ENCODE assay signal across 36 cellular contexts in genomic region chr3:88220126-88220525, GRCh38.
A peak's percentile ranks its signal among the peaks of the same experiment; 100 is the strongest.
DNase-seq lines count a peak whose midpoint lies in the region; ATAC-seq, FAIRE-seq and TF ChIP-seq lines count a peak whose summit lies in the region.
"Had no signal": no experiment of that assay in that cellular context is flagged by ENCODE, and none has a peak within 500 bp of the region (broad histone marks: within the 10 kb centered on the region; RNA-seq: fewer than 3 reads in every experiment).

No MANE protein-coding gene starts in this region.

- H3K4me3 ChIP-seq in HepG2 (replicated peaks in 1 of 3; ENCODE audit: insufficient read depth in 1 of 3, low read depth in 2 of 3, low read length in 3 of 3), result no peak overlapping the region
- no peak overlapping the region for H3K4me3 ChIP-seq in right lobe of liver
- no peak overlapping the region for H3K4me3 ChIP-seq in A673 (ENCODE audit: low read depth, low read length, poor library complexity, severe bottlenecking)
- H3K4me3 ChIP-seq in GM23338, result no peak overlapping the region
- no peak overlapping the region for H3K4me3 ChIP-seq in SK-N-MC
- H3K4me3 ChIP-seq: A549; BLaER1; BLaER1 treated with 17β-estradiol and CSF1 and Interleukin-3, amounts not matched to agents 10 nM and 100 nM had no signal

- no peak overlapping the region for H3K4me3 Mint-ChIP-seq in GM23338
- no peak overlapping the region for H3K4me3 Mint-ChIP-seq in T-helper 2 cell treated with Interferon-gamma antibody and Interleukin-4, amounts not matched to agents 5 μg/mL and 100 μg/mL, for 36 hours
- H3K4me3 Mint-ChIP-seq: B cell; CD14-positive monocyte; CD4-positive, alpha-beta memory T cell; CD4-positive, alpha-beta T cell; CD4-positive, CD25-positive, alpha-beta regulatory T cell; CD8-positive, alpha-beta memory T cell; CD8-positive, alpha-beta T cell had no signal

- no peaks in the 10 kb centered on the region for H3K4me1 ChIP-seq in HepG2 (ENCODE audit: insufficient read depth, low read length)
- no peaks in the 10 kb centered on the region for H3K4me1 ChIP-seq in right lobe of liver
- H3K4me1 ChIP-seq in A673 (ENCODE audit: insufficient read depth, low read length, poor library complexity, severe bottlenecking), result peaks cover 54% of the 10 kb centered on the region
- H3K4me1 ChIP-seq in GM23338 (ENCODE audit: insufficient read depth), result no peaks in the 10 kb centered on the region
- H3K4me1 ChIP-seq: A549; BE2C; BLaER1; BLaER1 treated with 17β-estradiol and CSF1 and Interleukin-3, amounts not matched to agents 10 nM and 100 nM; Caco-2 had no signal

- BruUV-seq in HepG2 (replicated peaks; lab: Mats Ljungman, UMichigan) (no TSS peak), A673 (replicated peaks; lab: Mats Ljungman, UMichigan) (TSS peak; percentile 18)

- no peaks in the 10 kb centered on the region for H3F3A ChIP-seq in GM23338 (replicated peaks; ENCODE audit: low read depth)

- WGBS in HepG2 (ENCODE audit: low lambda C conversion rate), result 51% methylated on average over 4 of the region's 4 CpGs
- 56% methylated on average over 4 of the region's 4 CpGs for WGBS in right lobe of liver (ENCODE audit: insufficient coverage, low coverage, low lambda C conversion rate, missing lambda C conversion rate)

- no peaks in the 10 kb centered on the region for H3K36me3 ChIP-seq in HepG2 (replicated peaks in 1 of 2; ENCODE audit: control insufficient read depth in 1 of 2, insufficient read depth in 2 of 2, low read length in 2 of 2)
- H3K36me3 ChIP-seq in right lobe of liver, result no peaks in the 10 kb centered on the region
- no peaks in the 10 kb centered on the region for H3K36me3 ChIP-seq in A673 (ENCODE audit: insufficient read depth, low read length, poor library complexity, severe bottlenecking)
- H3K36me3 ChIP-seq in GM23338 (ENCODE audit: insufficient read depth), result no peaks in the 10 kb centered on the region
- H3K36me3 ChIP-seq in SK-N-MC (ENCODE audit: insufficient read depth, low read length), result no peaks in the 10 kb centered on the region
- H3K36me3 ChIP-seq: BE2C; BLaER1; BLaER1 treated with 17β-estradiol and CSF1 and Interleukin-3, amounts not matched to agents 10 nM and 100 nM had no signal

- POLR2A ChIA-PET in HepG2 (lab: Yijun Ruan, JAX) (no interaction called here), A673 (lab: Charles Lee; ENCODE audit: low non-redundant PET) (no interaction called here)

- TF ChIP-seq RAD21 in HepG2 (CRISPR knock-in tag; IDR thresholded peaks at IDR 0.05), result no peak

- H4K20me1 ChIP-seq in HepG2 (ENCODE audit: insufficient read depth, low read length), result no peaks in the 10 kb centered on the region
- H4K20me1 ChIP-seq in GM23338 (replicated peaks; ENCODE audit: insufficient read depth), result no peaks in the 10 kb centered on the region
- H4K20me1 ChIP-seq: BLaER1; BLaER1 treated with 17β-estradiol and CSF1 and Interleukin-3, amounts not matched to agents 10 nM and 100 nM had no signal

- TF ChIP-seq CTCF in HepG2 (CRISPR knock-in tag; IDR thresholded peaks at IDR 0.05) (no peak), right lobe of liver (IDR thresholded peaks at IDR 0.05) (no peak), A673 (conservative IDR thresholded peaks at IDR 0.05; ENCODE audit: low read depth, low read length) (no peak), GM23338 (conservative IDR thresholded peaks at IDR 0.05; ENCODE audit: low read depth in 2 of 2) (no peak)

- ATAC-seq in HepG2 (no peak), right lobe of liver (no peak), GM23338 (no peak)
- ATAC-seq: CD8-positive, alpha-beta T cell had no signal

- no peaks in the 10 kb centered on the region for H3K36me3 Mint-ChIP-seq in GM23338 (ENCODE audit: low read depth)
- no peaks in the 10 kb centered on the region for H3K36me3 Mint-ChIP-seq in T-helper 2 cell treated with Interferon-gamma antibody and Interleukin-4, amounts not matched to agents 5 μg/mL and 100 μg/mL, for 36 hours (ENCODE audit: low read depth)
- H3K36me3 Mint-ChIP-seq: CD14-positive monocyte; CD4-positive, alpha-beta memory T cell; CD4-positive, CD25-positive, alpha-beta regulatory T cell; CD8-positive, alpha-beta memory T cell; CD8-positive, alpha-beta T cell had no signal

- in situ Hi-C loops in HepG2 (cut with HindIII; ENCODE audit: extremely low pct_ligation_motif_present, low pct_unique_long_range_greater_than_20kb), result loop anchor here (25.0 kb wide), 1 partner anchor 1642 kb away; no protein-coding TSS in a partner anchor

- H3K27me3 Mint-ChIP-seq in GM23338 (ENCODE audit: insufficient read depth, low read depth, poor library complexity), result peaks cover 2% of the 10 kb centered on the region
- no peaks in the 10 kb centered on the region for H3K27me3 Mint-ChIP-seq in T-helper 2 cell treated with Interferon-gamma antibody and Interleukin-4, amounts not matched to agents 5 μg/mL and 100 μg/mL, for 36 hours (ENCODE audit: low read depth)
- H3K27me3 Mint-ChIP-seq: B cell; CD4-positive, alpha-beta memory T cell; CD4-positive, CD25-positive, alpha-beta regulatory T cell had no signal

- CTCF ChIA-PET in HepG2 (lab: Yijun Ruan, JAX; ENCODE audit: low intra/inter-chr PET ratio, low total read pairs), result interaction anchor here (1.6 kb wide), 1 partner anchor 894 kb away, joined by 5 read pairs; no protein-coding TSS in a partner anchor
- CTCF ChIA-PET in A673 (lab: Charles Lee), result interaction anchor here (1.7 kb wide), 1 partner anchor 1871 kb away, joined by 8 read pairs; no protein-coding TSS in a partner anchor

- no peaks in the 10 kb centered on the region for H3K9me3 ChIP-seq in HepG2 (ENCODE audit: low read length)
- no peaks in the 10 kb centered on the region for H3K9me3 ChIP-seq in right lobe of liver
- H3K9me3 ChIP-seq in A673 (ENCODE audit: low read depth, low read length, poor library complexity, severe bottlenecking), result no peaks in the 10 kb centered on the region
- H3K9me3 ChIP-seq in SK-N-MC (ENCODE audit: low read depth, low read length), result no peaks in the 10 kb centered on the region
- H3K9me3 ChIP-seq: A549; BE2C; BLaER1; BLaER1 treated with 17β-estradiol and CSF1 and Interleukin-3, amounts not matched to agents 10 nM and 100 nM; Caco-2 had no signal

- no peak for TF ChIP-seq POLR2A in HepG2 (IDR thresholded peaks at IDR 0.05; ENCODE audit: insufficient read depth in 1 of 2, low read depth in 2 of 2, low read length in 2 of 2)
- no peak for TF ChIP-seq POLR2A in right lobe of liver (IDR thresholded peaks at IDR 0.05)

- H2AFZ ChIP-seq in HepG2 (ENCODE audit: low read length) (no peak overlapping the region), GM23338 (0 out of 2 replicates have a peak overlapping the region, but pooled peaks have one; percentile 43)

- no peak overlapping the region for H3K9ac ChIP-seq in HepG2 (ENCODE audit: insufficient read depth, low read depth, low read length)
- peak overlapping the region; percentile 17 for H3K9ac ChIP-seq in SK-N-MC (ENCODE audit: insufficient read length)
- H3K9ac ChIP-seq: BLaER1; BLaER1 treated with 17β-estradiol and CSF1 and Interleukin-3, amounts not matched to agents 10 nM and 100 nM had no signal

- 0 out of 2 replicates have a peak, but pooled peaks cover 4% of the 10 kb centered on the region for H3K9me2 ChIP-seq in GM23338 (ENCODE audit: insufficient read depth)

- H3K27me3 ChIP-seq in HepG2 (ENCODE audit: control insufficient read depth in 1 of 2, insufficient read depth in 2 of 2, low read length in 2 of 2) (no peaks in the 10 kb centered on the region), right lobe of liver (no peaks in the 10 kb centered on the region), A673 (replicated peaks; ENCODE audit: insufficient read depth, low read depth, low read length, poor library complexity) (no peaks in the 10 kb centered on the region), GM23338 (ENCODE audit: insufficient read depth) (no peaks in the 10 kb centered on the region)
- H3K27me3 ChIP-seq: BE2C; BLaER1; BLaER1 treated with 17β-estradiol and CSF1 and Interleukin-3, amounts not matched to agents 10 nM and 100 nM had no signal

- intact Hi-C loops in HepG2 (cut with micrococcal nuclease; ENCODE audit: unreplicated experiment) (no loop called here), right lobe of liver (cut with DNase I) (no loop called here), A673 (cut with micrococcal nuclease; ENCODE audit: unreplicated experiment) (loop anchor here (5.0 kb wide), 5 partner anchors 187 to 1632 kb away; no protein-coding TSS in a partner anchor)

- DNase-seq in HepG2 (ENCODE audit: low spot score) (no peak), right lobe of liver (no peak), A673 (ENCODE audit: low spot score) (no peak), GM23338 (ENCODE audit: low spot score) (no peak), SK-N-MC (ENCODE audit: low read depth, low spot score) (no peak), NCI-H2227 treated with DMSO at 0.1 percent for 48 hours (lab: John Stamatoyannopoulos, UW) (no peak)
- no peak for DNase-seq in T-helper 2 cell treated with Interferon-gamma antibody and Interleukin-4, amounts not matched to agents 5 μg/mL and 100 μg/mL, for 36 hours (ENCODE audit: low spot score)
- no peak for DNase-seq in central memory CD4-positive, alpha-beta T cell
- DNase-seq: 8988T; ACHN; AML-193; BE2C; Caco-2; Calu3; CD4-positive, alpha-beta memory T cell; CD4-positive, alpha-beta T cell; CD4-positive, CD25-positive, alpha-beta regulatory T cell; CD8-positive, alpha-beta memory T cell; CD8-positive, alpha-beta T cell; COR-L47; DMS 273 treated with DMSO at 0.1 percent for 48 hours; DMS153; DMS53; DMS79; DMS79 treated with DMSO at 0.1 percent for 48 hours; DND-41; EL had no signal

- H3K4me1 Mint-ChIP-seq in GM23338, result peaks cover 7% of the 10 kb centered on the region; the same call in 2 of the 3 replicates
- no peaks in the 10 kb centered on the region for H3K4me1 Mint-ChIP-seq in T-helper 2 cell treated with Interferon-gamma antibody and Interleukin-4, amounts not matched to agents 5 μg/mL and 100 μg/mL, for 36 hours (ENCODE audit: low read depth)
- H3K4me1 Mint-ChIP-seq: CD14-positive monocyte; CD8-positive, alpha-beta memory T cell had no signal

- H3K27ac ChIP-seq in HepG2 (ENCODE audit: extremely low read length, insufficient read depth, low read length) (no peak overlapping the region), right lobe of liver (no peak overlapping the region), A673 (ENCODE audit: low read depth, low read length, poor library complexity, severe bottlenecking) (peak overlapping the region; percentile 88), GM23338 (ENCODE audit: low read depth) (no peak overlapping the region), SK-N-MC (peak overlapping the region; percentile 100)
- H3K27ac ChIP-seq: 22Rv1; A549; BLaER1; BLaER1 treated with 17β-estradiol and CSF1 and Interleukin-3, amounts not matched to agents 10 nM and 100 nM; C4-2B had no signal

- H3K4me2 ChIP-seq in HepG2 (ENCODE audit: low read depth, low read length), result no peak overlapping the region
- no peak overlapping the region for H3K4me2 ChIP-seq in GM23338
- H3K4me2 ChIP-seq: A549; BLaER1; BLaER1 treated with 17β-estradiol and CSF1 and Interleukin-3, amounts not matched to agents 10 nM and 100 nM had no signal

- no peak for FAIRE-seq in HepG2 (lab: Jason Lieb, UNC)
- FAIRE-seq: A204.1, A549, D721Med had no signal

- TF ChIP-seq EP300 in HepG2 (IDR thresholded peaks at IDR 0.05; ENCODE audit: low read depth in 2 of 2, low read length in 2 of 2) (no peak), HepG2 (CRISPR knock-in tag; IDR thresholded peaks at IDR 0.05; ENCODE audit: borderline replicate concordance) (no peak)

- no peaks in the 10 kb centered on the region for H3K9me3 Mint-ChIP-seq in GM23338
- no peaks in the 10 kb centered on the region for H3K9me3 Mint-ChIP-seq in T-helper 2 cell treated with Interferon-gamma antibody and Interleukin-4, amounts not matched to agents 5 μg/mL and 100 μg/mL, for 36 hours
- H3K9me3 Mint-ChIP-seq: CD4-positive, alpha-beta memory T cell; CD4-positive, alpha-beta T cell; CD8-positive, alpha-beta memory T cell; CD8-positive, alpha-beta T cell had no signal

- H3K27ac Mint-ChIP-seq in GM23338, result no peak overlapping the region
- H3K27ac Mint-ChIP-seq in T-helper 2 cell treated with Interferon-gamma antibody and Interleukin-4, amounts not matched to agents 5 μg/mL and 100 μg/mL, for 36 hours, result no peak overlapping the region
- H3K27ac Mint-ChIP-seq: B cell; CD14-positive monocyte; CD4-positive, alpha-beta memory T cell; CD4-positive, alpha-beta T cell; CD4-positive, CD25-positive, alpha-beta regulatory T cell; CD8-positive, alpha-beta memory T cell; CD8-positive, alpha-beta T cell had no signal

- H3K79me2 ChIP-seq in HepG2 (ENCODE audit: insufficient read depth, low read length), result no peaks in the 10 kb centered on the region
- H3K79me2 ChIP-seq in GM23338 (replicated peaks; ENCODE audit: insufficient read depth), result no peaks in the 10 kb centered on the region

Comparison
In these comparisons a context has a peak if more than half of its experiments do, and no peak if none do; other contexts are left out.
1. H3K27ac ChIP-seq: peak in A673 (single experiment) and SK-N-MC (single experiment); none in HepG2 (single experiment), right lobe of liver (0 of 3) and GM23338 (single experiment).